ENCODE assay signal across 10 cellular contexts in genomic region chr2:159891917-159892691, GRCh38. TPM values are rescaled to one million over a fixed set of nuclear protein-coding genes. Genes with fewer than 3 reads are reported as not detected.
DNase-seq lines count a peak whose midpoint lies in the region; ATAC-seq and TF ChIP-seq lines count a peak whose summit lies in the region.
"Had no signal": no experiment of that assay in that cellular context is flagged by ENCODE, and none has a peak within 500 bp of the region (broad histone marks: within the 10 kb centered on the region; RNA-seq: fewer than 3 reads in every experiment).

No MANE protein-coding gene starts in this region.

- WGBS in esophagus muscularis mucosa = 100% methylated on average over 2 of the region's 2 CpGs

- peak; percentile 43 for DNase-seq in AG08396 (ENCODE audit: low spot score)
- DNase-seq in NCI-H226 = peak; percentile 70
- DNase-seq in fibroblast of mammary gland (ENCODE audit: low read depth) = peak; percentile 81
- no peak for DNase-seq in esophagus muscularis mucosa (ENCODE audit: extremely low spot score)
- DNase-seq in NCI-H1417 (lab: John Stamatoyannopoulos, UW) = no peak
- no peak for DNase-seq in activated effector memory CD4-positive, alpha-beta T cell treated with Interleukin-2 at 50 U/mL for 16 hours
- DNase-seq: retina had no signal

- intact Hi-C loops in esophagus muscularis mucosa (cut with DNase I) = no loop called here

- no peak for TF ChIP-seq CTCF in fibroblast of mammary gland (conservative IDR thresholded peaks at IDR 0.05; ENCODE audit: control insufficient read depth, insufficient read depth, low read depth, low read length)
- TF ChIP-seq CTCF in esophagus muscularis mucosa (IDR thresholded peaks at IDR 0.05) = no peak

- TF ChIP-seq EP300 in esophagus muscularis mucosa (IDR thresholded peaks at IDR 0.05) = no peak

- no peak for TF ChIP-seq POLR2A in esophagus muscularis mucosa (IDR thresholded peaks at IDR 0.05; ENCODE audit: low read depth)

- H3K4me3 ChIP-seq in fibroblast of mammary gland (ENCODE audit: control insufficient read depth, low read depth, low read length) (no peak overlapping the region), esophagus muscularis mucosa (no peak overlapping the region)
- H3K4me3 ChIP-seq: thoracic aorta had no signal

- H3K36me3 ChIP-seq in esophagus muscularis mucosa = no peaks in the 10 kb centered on the region
- H3K36me3 ChIP-seq: thoracic aorta had no signal

- no peaks in the 10 kb centered on the region for H3K4me1 ChIP-seq in esophagus muscularis mucosa

- no peaks in the 10 kb centered on the region for H3K27me3 ChIP-seq in esophagus muscularis mucosa

- ATAC-seq in GM19467 (IDR thresholded peaks at IDR 0.05; ENCODE audit: unreplicated experiment) (peak; percentile 36), HG02885 (IDR thresholded peaks at IDR 0.05; ENCODE audit: poor library complexity, unreplicated experiment) (no peak)

- no peaks in the 10 kb centered on the region for H3K9me3 ChIP-seq in esophagus muscularis mucosa
- H3K9me3 ChIP-seq: thoracic aorta had no signal

- H3K27ac ChIP-seq in esophagus muscularis mucosa (replicated peaks in 1 of 4) = no peak overlapping the region
- H3K27ac ChIP-seq: thoracic aorta had no signal

RNA-seq across cellular contexts. Expression of gene LY75, which starts 12.5 kb away (rescaled TPM):
- 1 to 10 TPM in 3 of 4 donors, under 1 TPM in 1; 0.97 to 2.5 (median 1.3) TPM for total RNA-seq in esophagus muscularis mucosa

Comparison
In these comparisons a context has a peak if more than half of its experiments do, and no peak if none do; other contexts are left out.
1. DNase-seq: peak in AG08396 (single experiment), NCI-H226 (single experiment) and fibroblast of mammary gland (single experiment); none in esophagus muscularis mucosa (single experiment), NCI-H1417 (0 of 3) and activated effector memory CD4-positive, alpha-beta T cell treated with Interleukin-2 at 50 U/mL for 16 hours (single experiment).